Comparison of ENCODE assay signal across 21 cellular contexts in the genomic region with DNA sequence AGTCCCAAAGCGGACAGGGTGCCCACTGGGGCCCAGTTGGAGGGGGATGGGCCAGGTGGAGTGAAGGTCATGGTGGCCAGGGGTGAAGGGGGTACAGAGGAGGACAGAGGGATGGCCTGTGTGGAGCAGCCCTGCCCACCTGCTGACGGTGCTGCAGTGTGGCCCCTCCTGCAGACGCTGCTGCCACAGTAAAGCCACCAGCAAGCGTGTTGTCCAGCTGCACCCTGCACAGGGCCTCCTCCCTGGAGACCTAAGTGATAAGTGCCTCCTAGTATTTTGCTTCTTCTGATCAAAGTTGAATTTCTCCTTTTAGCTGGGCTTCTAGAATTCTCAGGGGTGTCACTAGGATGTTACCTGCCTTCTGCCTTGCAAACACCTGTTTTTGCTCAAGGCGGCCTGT.
DNase-seq lines count a peak whose midpoint lies in the region; ATAC-seq and TF ChIP-seq lines count a peak whose summit lies in the region.
"Had no signal": no experiment of that assay in that cellular context is flagged by ENCODE, and none has a peak within 500 bp of the region (broad histone marks: within the 10 kb centered on the region; RNA-seq: fewer than 3 reads in every experiment).

No MANE protein-coding gene starts in this region.

- H3K36me3 ChIP-seq in neural progenitor cell: no peaks in the 10 kb centered on the region
- H3K36me3 ChIP-seq in brain microvascular endothelial cell (replicated peaks): no peaks in the 10 kb centered on the region
- H3K36me3 ChIP-seq: BLaER1, HAP-1 had no signal

- no peak overlapping the region for H3K4me3 ChIP-seq in neural progenitor cell
- H3K4me3 ChIP-seq in brain microvascular endothelial cell (ENCODE audit: low read depth, low read length): no peak overlapping the region
- H3K4me3 ChIP-seq: BLaER1, GM12878, GM23338, HAP-1 had no signal

- no peaks in the 10 kb centered on the region for H3K9me3 ChIP-seq in neural progenitor cell (ENCODE audit: low read depth)
- H3K9me3 ChIP-seq: BLaER1, Caco-2, HAP-1 had no signal

- no peaks in the 10 kb centered on the region for H3K4me1 ChIP-seq in neural progenitor cell
- H3K4me1 ChIP-seq: Caco-2, HAP-1 had no signal

- no peaks in the 10 kb centered on the region for H3K27me3 ChIP-seq in neural progenitor cell
- H3K27me3 ChIP-seq in brain microvascular endothelial cell (replicated peaks): no peaks in the 10 kb centered on the region
- H3K27me3 ChIP-seq: BLaER1 had no signal

- ATAC-seq in Right ventricle myocardium inferior: no peak
- ATAC-seq: CD8-positive, alpha-beta T cell; GM12878; GM23338 had no signal

- no peaks in the 10 kb centered on the region for H3F3A ChIP-seq in neural progenitor cell (ENCODE audit: low read depth)

- no peak overlapping the region for H3K4me3 Mint-ChIP-seq in neural progenitor cell
- H3K4me3 Mint-ChIP-seq: B cell; CD4-positive, CD25-positive, alpha-beta regulatory T cell; CD8-positive, alpha-beta T cell; GM23338; HFFc6 had no signal

- no peak for TF ChIP-seq CTCF in neural progenitor cell (IDR thresholded peaks at IDR 0.05)
- no peak for TF ChIP-seq CTCF in brain microvascular endothelial cell (IDR thresholded peaks at IDR 0.05; ENCODE audit: low read depth, low read length, missing control alignments)

- H3K4me1 Mint-ChIP-seq in neural progenitor cell: peaks cover 31% of the 10 kb centered on the region
- H3K4me1 Mint-ChIP-seq: B cell; CD4-positive, CD25-positive, alpha-beta regulatory T cell; GM23338 had no signal

- H3K36me3 Mint-ChIP-seq in neural progenitor cell: no peaks in the 10 kb centered on the region
- H3K36me3 Mint-ChIP-seq: CD4-positive, CD25-positive, alpha-beta regulatory T cell; CD8-positive, alpha-beta T cell had no signal

- H3K9me3 Mint-ChIP-seq in neural progenitor cell: no peaks in the 10 kb centered on the region
- H3K9me3 Mint-ChIP-seq: CD8-positive, alpha-beta T cell; GM23338 had no signal

- in situ Hi-C loops in brain microvascular endothelial cell (cut with HindIII; ENCODE audit: low pct_ligation_motif_present, low sequenced_read_pairs): no loop called here

- peaks cover 9% of the 10 kb centered on the region for H3K27me3 Mint-ChIP-seq in neural progenitor cell (ENCODE audit: insufficient read depth, low read depth)
- H3K27me3 Mint-ChIP-seq: B cell; CD4-positive, CD25-positive, alpha-beta regulatory T cell had no signal

- H3K9ac ChIP-seq in neural progenitor cell: no peak overlapping the region
- H3K9ac ChIP-seq: BLaER1 had no signal

- no peaks in the 10 kb centered on the region for H4K20me1 ChIP-seq in neural progenitor cell (ENCODE audit: low read depth)
- H4K20me1 ChIP-seq: BLaER1 had no signal

- H3K27ac Mint-ChIP-seq in neural progenitor cell: peak overlapping the region; percentile 17
- H3K27ac Mint-ChIP-seq: B cell; CD8-positive, alpha-beta T cell; GM23338; HFFc6 had no signal

- intact Hi-C loops in cardiac septum (cut with DNase I) (no loop called here), Right ventricle myocardium inferior (cut with DNase I) (no loop called here), posterior vena cava (cut with DNase I) (no loop called here)

- H2AFZ ChIP-seq in neural progenitor cell (replicated peaks): no peak overlapping the region
- H2AFZ ChIP-seq: GM23338 had no signal

- H3K4me2 ChIP-seq in neural progenitor cell: no peak overlapping the region
- H3K4me2 ChIP-seq: BLaER1, GM23338 had no signal

- DNase-seq in cardiac septum (ENCODE audit: low spot score): peak; percentile 57
- DNase-seq in Right ventricle myocardium inferior (ENCODE audit: missing footprints): no peak
- DNase-seq in neural progenitor cell (ENCODE audit: low spot score): no peak
- DNase-seq in posterior vena cava (ENCODE audit: low spot score): peak; percentile 73
- no peak for DNase-seq in activated CD4-positive, CD25-positive, alpha-beta regulatory T cell (lab: John Stamatoyannopoulos, UW)
- no peak for DNase-seq in brain microvascular endothelial cell
- no peak for DNase-seq in GDM1 (lab: John Stamatoyannopoulos, UW)
- DNase-seq in activated gamma-delta T cell treated with Interleukin-2 at 50 U/mL for 16 hours: no peak
- DNase-seq: Caco-2; CD4-positive, CD25-positive, alpha-beta regulatory T cell; CD8-positive, alpha-beta T cell; DMS153; DND-41; HFFc6 had no signal

- no peaks in the 10 kb centered on the region for H3K79me2 ChIP-seq in neural progenitor cell (ENCODE audit: low read depth)

- H3K27ac ChIP-seq in neural progenitor cell: no peak overlapping the region
- H3K27ac ChIP-seq in brain microvascular endothelial cell: no peak overlapping the region
- H3K27ac ChIP-seq: 22Rv1, BLaER1, C4-2B had no signal

Comparison
In these comparisons a context has a peak if more than half of its experiments do, and no peak if none do; other contexts are left out.
1. DNase-seq: peak in cardiac septum (single experiment) and posterior vena cava (single experiment); none in Right ventricle myocardium inferior (single experiment), neural progenitor cell (single experiment), activated CD4-positive, CD25-positive, alpha-beta regulatory T cell (0 of 4), brain microvascular endothelial cell (single experiment), GDM1 (single experiment) and activated gamma-delta T cell treated with Interleukin-2 at 50 U/mL for 16 hours (single experiment).